ENCODE assay signal across 8 cellular contexts in the genomic region with DNA sequence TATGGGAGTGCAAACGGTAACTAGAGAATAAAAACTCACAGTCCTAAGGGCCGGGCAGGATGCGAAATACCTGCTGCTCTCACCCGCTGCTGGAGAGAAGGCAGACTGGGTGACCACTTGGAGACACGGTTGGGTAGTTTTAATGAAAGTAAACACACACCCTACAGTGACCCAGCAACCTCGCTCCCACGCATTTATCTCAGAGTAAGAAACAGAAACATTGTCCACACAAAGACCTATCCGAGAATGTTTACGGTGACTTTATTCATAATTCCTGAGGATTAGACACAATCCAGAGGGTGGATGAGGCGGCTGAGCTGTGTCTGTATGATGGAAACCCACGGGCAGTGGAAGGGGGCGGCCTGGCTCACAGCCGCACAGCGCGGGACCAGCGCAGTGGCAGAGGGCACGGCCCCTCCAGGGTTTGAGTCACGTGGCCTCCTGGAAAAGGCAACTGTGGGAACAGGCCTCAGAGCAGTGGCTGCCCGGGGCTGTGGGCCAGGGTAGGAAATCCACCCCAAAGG.
DNase-seq lines count a peak whose midpoint lies in the region; ATAC-seq lines count a peak whose summit lies in the region.

No MANE protein-coding gene starts in this region.

- no peak for DNase-seq in activated T-cell treated with anti-CD3 and anti-CD28 coated beads, Interleukin-2, amount 50 U/mL, for 72 hours
- DNase-seq in activated T-cell treated with anti-CD3 and anti-CD28 coated beads for 4 hours (no peak), DMS 273 treated with DMSO at 0.1 percent for 48 hours (lab: John Stamatoyannopoulos, UW) (no peak)
- DNase-seq in stimulated activated naive CD8-positive, alpha-beta T cell treated with anti-CD3 and anti-CD28 coated beads, Interleukin-15, amount 100 ng/mL, for 72 hours: no peak
- no peak for DNase-seq in central memory CD4-positive, alpha-beta T cell

- no peaks in the 10 kb centered on the region for H3K9me3 Mint-ChIP-seq in activated T-cell treated with anti-CD3 and anti-CD28 coated beads, Interleukin-2, amount 50 U/mL, for 72 hours
- H3K9me3 Mint-ChIP-seq in activated naive CD8-positive, alpha-beta T cell (ENCODE audit: low read depth): no peaks in the 10 kb centered on the region
- no peaks in the 10 kb centered on the region for H3K9me3 Mint-ChIP-seq in stimulated activated naive CD8-positive, alpha-beta T cell treated with anti-CD3 and anti-CD28 coated beads, Interleukin-15, amount 100 ng/mL, for 72 hours

- H3K27me3 Mint-ChIP-seq in activated T-cell treated with anti-CD3 and anti-CD28 coated beads, Interleukin-2, amount 50 U/mL, for 72 hours (ENCODE audit: low read depth): no peaks in the 10 kb centered on the region
- H3K27me3 Mint-ChIP-seq in activated naive CD8-positive, alpha-beta T cell: no peaks in the 10 kb centered on the region
- no peaks in the 10 kb centered on the region for H3K27me3 Mint-ChIP-seq in stimulated activated naive CD8-positive, alpha-beta T cell treated with anti-CD3 and anti-CD28 coated beads, Interleukin-15, amount 100 ng/mL, for 72 hours

- H3K36me3 Mint-ChIP-seq in activated T-cell treated with anti-CD3 and anti-CD28 coated beads, Interleukin-2, amount 50 U/mL, for 72 hours (ENCODE audit: insufficient read depth in 2 of 2): peaks cover 2 to 3% of the 10 kb centered on the region in 2 donors
- no peaks in the 10 kb centered on the region for H3K36me3 Mint-ChIP-seq in activated naive CD8-positive, alpha-beta T cell

- peaks cover 57% of the 10 kb centered on the region for H3K4me1 Mint-ChIP-seq in activated T-cell treated with anti-CD3 and anti-CD28 coated beads, Interleukin-2, amount 50 U/mL, for 72 hours (ENCODE audit: low read depth)
- H3K4me1 Mint-ChIP-seq in activated naive CD8-positive, alpha-beta T cell (ENCODE audit: low read depth): peaks cover 55% of the 10 kb centered on the region
- peaks cover 92% of the 10 kb centered on the region for H3K4me1 Mint-ChIP-seq in stimulated activated naive CD8-positive, alpha-beta T cell treated with anti-CD3 and anti-CD28 coated beads, Interleukin-15, amount 100 ng/mL, for 72 hours

- ATAC-seq in activated T-cell treated with anti-CD3 and anti-CD28 coated beads, Interleukin-2, amount 50 U/mL, for 72 hours (replicated peaks in 1 of 2): no peak
- ATAC-seq in HG03039 (IDR thresholded peaks at IDR 0.05; ENCODE audit: unreplicated experiment) (peak; percentile 41), GM19397 (IDR thresholded peaks at IDR 0.05; ENCODE audit: unreplicated experiment) (no peak)
- ATAC-seq in stimulated activated naive CD8-positive, alpha-beta T cell treated with anti-CD3 and anti-CD28 coated beads, Interleukin-15, amount 100 ng/mL, for 72 hours: no peak

- H3K4me3 Mint-ChIP-seq in activated T-cell treated with anti-CD3 and anti-CD28 coated beads, Interleukin-2, amount 50 U/mL, for 72 hours: no peak overlapping the region
- H3K4me3 Mint-ChIP-seq in activated naive CD8-positive, alpha-beta T cell: no peak overlapping the region
- H3K4me3 Mint-ChIP-seq in stimulated activated naive CD8-positive, alpha-beta T cell treated with anti-CD3 and anti-CD28 coated beads, Interleukin-15, amount 100 ng/mL, for 72 hours: peak overlapping the region; percentile 10 to 37

- H3K27ac Mint-ChIP-seq in activated T-cell treated with anti-CD3 and anti-CD28 coated beads, Interleukin-2, amount 50 U/mL, for 72 hours: peak overlapping the region; percentile 70
- H3K27ac Mint-ChIP-seq in activated naive CD8-positive, alpha-beta T cell: peak overlapping the region; percentile 78
- peak overlapping the region in 1 of 2 donors; percentile 86 for H3K27ac Mint-ChIP-seq in stimulated activated naive CD8-positive, alpha-beta T cell treated with anti-CD3 and anti-CD28 coated beads, Interleukin-15, amount 100 ng/mL, for 72 hours

Comparison
In these comparisons a context has a peak if more than half of its experiments do, and no peak if none do; other contexts are left out.
1. H3K4me3 Mint-ChIP-seq: peak in stimulated activated naive CD8-positive, alpha-beta T cell treated with anti-CD3 and anti-CD28 coated beads, Interleukin-15, amount 100 ng/mL, for 72 hours (2 of 2); none in activated T-cell treated with anti-CD3 and anti-CD28 coated beads, Interleukin-2, amount 50 U/mL, for 72 hours (0 of 2) and activated naive CD8-positive, alpha-beta T cell (single experiment).